Comparison of ENCODE assay signal across 36 cellular contexts in genomic region chrX:119492463-119492862, GRCh38.
"Had no signal": no experiment of that assay in that cellular context is flagged by ENCODE, and none has a peak within 500 bp of the region (broad histone marks: within the 10 kb centered on the region; RNA-seq: fewer than 3 reads in every experiment).

No MANE protein-coding gene starts in this region.

- H3K4me3 ChIP-seq: cardiac muscle cell, PC-9 had no signal

- ATAC-seq: activated CD8-positive, alpha-beta memory T cell treated with anti-CD3 and anti-CD28 coated beads, Interleukin-2, amount 10 ng/mL, durations not matched to agents 7 days and 5 days; Right ventricle myocardium inferior; SK-N-SH treated with all-trans-retinoic acid at 6 μM for 48 hours; T-cell; T-helper 17 cell had no signal

- H3K27ac ChIP-seq: brain microvascular endothelial cell, cardiac muscle cell, KMS-11, PC-9, VCaP had no signal

- DNase-seq: activated B cell treated with CpG ODN at 0.5 μM for 24 hours; activated CD4-positive, alpha-beta memory T cell treated with anti-CD3 and anti-CD28 coated beads for 36 hours; activated CD4-positive, alpha-beta T cell treated with anti-CD3 and anti-CD28 coated beads for 4 hours; activated CD4-positive, alpha-beta T cell treated with anti-CD3 and anti-CD28 coated beads, Interleukin-2, amount 50 U/mL, for 1 hour; activated CD4-positive, CD25-positive, alpha-beta regulatory T cell treated with anti-CD3 and anti-CD28 coated beads, Interleukin-2, amount 50 U/mL, for 72 hours; activated CD8-positive, alpha-beta memory T cell treated with anti-CD3 and anti-CD28 coated beads, Interleukin-2, amount 10 ng/mL, durations not matched to agents 7 days and 5 days; activated CD8-positive, alpha-beta memory T cell treated with anti-CD3 and anti-CD28 coated beads, Interleukin-2, amount 50 U/mL, for 48 hours; activated effector memory CD4-positive, alpha-beta T cell treated with anti-CD3 and anti-CD28 coated beads, Interleukin-2, amount 50 U/mL, for 16 hours; activated naive CD4-positive, alpha-beta T cell; activated naive CD4-positive, alpha-beta T cell treated with anti-CD3 and anti-CD28 coated beads, Interleukin-2, amount 50 U/mL, for 16 hours; activated naive CD8-positive, alpha-beta T cell treated with anti-CD3 and anti-CD28 coated beads for 36 hours; activated T-cell treated with anti-CD3 and anti-CD28 coated beads, Interleukin-2, amount 50 U/mL, for 48 hours; amniotic stem cell; brain microvascular endothelial cell; MM.1S; MV-4-11; NCI-H1092; NCI-H1417; NCI-H146; NCI-H187; NCI-H2029 treated with DMSO at 0.1 percent for 48 hours; NCI-H2107; NCI-H2171; NCI-H510A; NCI-H526; NCI-H748 treated with DMSO at 0.1 percent for 48 hours; PC-9; SIG-M5; T-cell; T-helper 17 cell; T-helper 9 cell had no signal

- H3K36me3 ChIP-seq: brain microvascular endothelial cell, cardiac muscle cell had no signal

- H3K27me3 ChIP-seq: brain microvascular endothelial cell, cardiac muscle cell had no signal
